In genomic region chr22:42662114-42663021, GRCh38 we compare ENCODE assay signal across 8 cellular contexts. TPM values are rescaled to one million over a fixed set of nuclear protein-coding genes. Genes with fewer than 3 reads are reported as not detected.
A peak's percentile ranks its signal among the peaks of the same experiment; 100 is the strongest.
DNase-seq lines count a peak whose midpoint lies in the region; ATAC-seq and TF ChIP-seq lines count a peak whose summit lies in the region.

No MANE protein-coding gene starts in this region.

- peak; percentile 50 for TF ChIP-seq POLR2A in GM19193 (IDR thresholded peaks at IDR 0.05; ENCODE audit: extremely low read depth, insufficient read depth, insufficient read length)

- H3K9me3 Mint-ChIP-seq in activated CD4-positive, alpha-beta memory T cell treated with anti-CD3 and anti-CD28 coated beads, Interleukin-2, amount 10 ng/mL, durations not matched to agents 7 days and 5 days: no peaks in the 10 kb centered on the region

- H2BK5ac ChIP-seq in mesendoderm (ENCODE audit: low read length): no peak overlapping the region

- peak overlapping the region; percentile 98 for H3K4me2 ChIP-seq in mesendoderm (ENCODE audit: low read length)

- no peak overlapping the region for H3K27ac Mint-ChIP-seq in activated CD4-positive, alpha-beta memory T cell treated with anti-CD3 and anti-CD28 coated beads, Interleukin-2, amount 10 ng/mL, durations not matched to agents 7 days and 5 days

- H3K27ac ChIP-seq in effector memory CD4-positive, alpha-beta T cell (ENCODE audit: insufficient read depth, low read length, poor library complexity, severe bottlenecking): no peak overlapping the region
- no peak overlapping the region for H3K27ac ChIP-seq in mesendoderm (ENCODE audit: low read depth, low read length)

- H3K27me3 ChIP-seq in effector memory CD4-positive, alpha-beta T cell (replicated peaks; ENCODE audit: control insufficient read depth, insufficient read depth, low read length, poor library complexity, severe bottlenecking): no peaks in the 10 kb centered on the region
- no peaks in the 10 kb centered on the region for H3K27me3 ChIP-seq in mesendoderm (ENCODE audit: insufficient read depth, low read length, poor library complexity)

- no peaks in the 10 kb centered on the region for H3K79me1 ChIP-seq in mesendoderm (ENCODE audit: low read length)

- POLR2A ChIA-PET in activated CD4-positive, alpha-beta memory T cell treated with anti-CD3 and anti-CD28 coated beads, Interleukin-2, amount 10 ng/mL, durations not matched to agents 7 days and 5 days (lab: Charles Lee): no interaction called here

- H3K4me3 ChIP-seq in effector memory CD4-positive, alpha-beta T cell (ENCODE audit: insufficient read depth, low read depth, low read length, poor library complexity, severe bottlenecking): peak overlapping the region; percentile 81
- H3K4me3 ChIP-seq in mesendoderm (ENCODE audit: low read length): peak overlapping the region; percentile 42

- H4K5ac ChIP-seq in mesendoderm (ENCODE audit: low read length): no peak overlapping the region

- peaks cover 9% of the 10 kb centered on the region for H3K27me3 Mint-ChIP-seq in activated CD4-positive, alpha-beta memory T cell treated with anti-CD3 and anti-CD28 coated beads, Interleukin-2, amount 10 ng/mL, durations not matched to agents 7 days and 5 days

- peaks cover 5% of the 10 kb centered on the region for H3K4me1 ChIP-seq in effector memory CD4-positive, alpha-beta T cell (ENCODE audit: control insufficient read depth, insufficient read depth, low read length, poor library complexity, severe bottlenecking)
- no peaks in the 10 kb centered on the region for H3K4me1 ChIP-seq in mesendoderm (ENCODE audit: control insufficient read depth, low read depth, low read length)

- no peaks in the 10 kb centered on the region for H3K36me3 Mint-ChIP-seq in activated CD4-positive, alpha-beta memory T cell treated with anti-CD3 and anti-CD28 coated beads, Interleukin-2, amount 10 ng/mL, durations not matched to agents 7 days and 5 days (ENCODE audit: low read depth)

- WGBS in mesendoderm (ENCODE audit: extremely low coverage, insufficient coverage, low lambda C conversion rate): no CpG with 5 or more reads among the region's 74 CpGs

- H3K4me1 Mint-ChIP-seq in activated CD4-positive, alpha-beta memory T cell treated with anti-CD3 and anti-CD28 coated beads, Interleukin-2, amount 10 ng/mL, durations not matched to agents 7 days and 5 days: peaks cover 7% of the 10 kb centered on the region

- no peak overlapping the region for H4K8ac ChIP-seq in mesendoderm (ENCODE audit: low read depth, low read length)

- CTCF ChIA-PET in activated CD4-positive, alpha-beta memory T cell treated with anti-CD3 and anti-CD28 coated beads, Interleukin-2, amount 10 ng/mL, durations not matched to agents 7 days and 5 days (lab: Charles Lee): interaction anchor here (2.1 kb wide), 1 partner anchor 158 kb away, joined by 7 read pairs; no protein-coding TSS in a partner anchor

- peak overlapping the region; percentile 24 for H3K18ac ChIP-seq in mesendoderm (ENCODE audit: low read length)

- H3K56ac ChIP-seq in mesendoderm (ENCODE audit: low read length): peak overlapping the region; percentile 91

- no peak overlapping the region for H2AK5ac ChIP-seq in mesendoderm (ENCODE audit: low read length)

- ATAC-seq in GM21723 (IDR thresholded peaks at IDR 0.05; ENCODE audit: unreplicated experiment): no peak

- H3K9ac ChIP-seq in mesendoderm (ENCODE audit: low read length): peak overlapping the region; percentile 69

- no peaks in the 10 kb centered on the region for H3K36me3 ChIP-seq in effector memory CD4-positive, alpha-beta T cell (ENCODE audit: control insufficient read depth, insufficient read depth, low read length)
- H3K36me3 ChIP-seq in mesendoderm (ENCODE audit: control insufficient read depth, insufficient read depth, low read length): no peaks in the 10 kb centered on the region

- peak overlapping the region; percentile 58 for H3K4me3 Mint-ChIP-seq in activated CD4-positive, alpha-beta memory T cell treated with anti-CD3 and anti-CD28 coated beads, Interleukin-2, amount 10 ng/mL, durations not matched to agents 7 days and 5 days

- no peaks in the 10 kb centered on the region for H3K9me3 ChIP-seq in effector memory CD4-positive, alpha-beta T cell (ENCODE audit: control insufficient read depth, low read length)

- no peak overlapping the region for H3K23ac ChIP-seq in mesendoderm (ENCODE audit: low read length)

- peak; percentile 90 for DNase-seq in AG20443 (ENCODE audit: low spot score)
- DNase-seq in NCI-H2227 (lab: John Stamatoyannopoulos, UW; ENCODE audit: unreplicated experiment): peak; percentile 82
- DNase-seq in activated CD4-positive, alpha-beta memory T cell treated with anti-CD3 and anti-CD28 coated beads, Interleukin-2, amount 10 ng/mL, durations not matched to agents 7 days and 5 days: peak; percentile 80
- DNase-seq in effector memory CD4-positive, alpha-beta T cell: peak; percentile 58 to 71 (median 59)
- DNase-seq in mesendoderm: peak; percentile 66
- peak; percentile 61 for DNase-seq in stimulated activated CD8-positive, alpha-beta memory T cell treated with anti-CD3 and anti-CD28 coated beads, Interleukin-12 subunit alpha, Interleukin-12 subunit beta, amount 100 ng/mL, for 4 hours (ENCODE audit: low read depth)

- H3K79me2 ChIP-seq in mesendoderm (ENCODE audit: control insufficient read depth, insufficient read depth, low read length): no peaks in the 10 kb centered on the region

- H2BK120ac ChIP-seq in mesendoderm (ENCODE audit: low read depth, low read length): no peak overlapping the region

- no peak overlapping the region for H3K4ac ChIP-seq in mesendoderm (ENCODE audit: low read depth, low read length)

- no peak overlapping the region for H2BK15ac ChIP-seq in mesendoderm (replicated peaks; ENCODE audit: low read depth)

RNA-seq across cellular contexts. Expression of gene CYB5R3, which starts 13.2 kb away (rescaled TPM):
- 10 to 100 TPM; 68.4 to 74.3 TPM for total RNA-seq in activated CD4-positive, alpha-beta memory T cell treated with anti-CD3 and anti-CD28 coated beads, Interleukin-2, amount 10 ng/mL, durations not matched to agents 7 days and 5 days
- 96.2 TPM for polyA plus RNA-seq in mesendoderm (2013, experiment 1 of 2)
- polyA plus RNA-seq in mesendoderm (2013, experiment 2 of 2): 99.0 TPM

RNA-seq across cellular contexts. Expression of gene ATP5MGL, which starts 22.0 kb away (rescaled TPM):
- total RNA-seq in activated CD4-positive, alpha-beta memory T cell treated with anti-CD3 and anti-CD28 coated beads, Interleukin-2, amount 10 ng/mL, durations not matched to agents 7 days and 5 days: 1 to 10 TPM; 1.2 to 1.3 TPM
- polyA plus RNA-seq in mesendoderm (2013, experiment 1 of 2): not detected
- polyA plus RNA-seq in mesendoderm (2013, experiment 2 of 2): not detected

RNA-seq across cellular contexts. Expression of gene POLDIP3, which starts 47.7 kb away (rescaled TPM):
- 10 to 100 TPM; 71.4 to 74.7 TPM for total RNA-seq in activated CD4-positive, alpha-beta memory T cell treated with anti-CD3 and anti-CD28 coated beads, Interleukin-2, amount 10 ng/mL, durations not matched to agents 7 days and 5 days
- polyA plus RNA-seq in mesendoderm (2013, experiment 1 of 2): 48.7 TPM
- 47.6 TPM for polyA plus RNA-seq in mesendoderm (2013, experiment 2 of 2)

RNA-seq across cellular contexts. Expression of gene A4GALT, which starts 58.3 kb away (rescaled TPM):
- under 1 TPM; 0.58 to 0.63 TPM for total RNA-seq in activated CD4-positive, alpha-beta memory T cell treated with anti-CD3 and anti-CD28 coated beads, Interleukin-2, amount 10 ng/mL, durations not matched to agents 7 days and 5 days
- 5.9 TPM for polyA plus RNA-seq in mesendoderm (2013, experiment 1 of 2)
- polyA plus RNA-seq in mesendoderm (2013, experiment 2 of 2): 5.8 TPM
